ENCODE assay signal across 20 cellular contexts in the genomic region with DNA sequence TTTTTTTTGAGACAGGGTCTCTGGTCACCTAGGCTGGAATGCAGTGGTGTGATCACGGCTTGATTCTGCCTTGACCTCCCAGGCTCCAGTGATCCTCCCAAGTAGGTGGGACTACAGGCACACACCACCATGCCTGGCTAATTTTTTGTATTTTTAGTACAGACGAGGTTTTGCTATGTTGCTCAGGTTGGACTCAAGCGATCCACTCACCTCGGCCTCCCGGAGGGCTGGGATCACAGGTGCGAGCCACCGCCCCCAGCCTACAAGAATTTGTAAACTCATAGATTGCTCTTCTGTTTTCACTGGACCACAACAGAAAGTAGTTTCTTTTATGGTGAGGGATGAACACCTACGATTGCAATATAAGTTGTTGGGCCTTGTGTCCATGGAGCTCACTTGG. TPM values are rescaled to one million over a fixed set of nuclear protein-coding genes. Genes with fewer than 3 reads are reported as not detected.
DNase-seq lines count a peak whose midpoint lies in the region; ATAC-seq, FAIRE-seq and TF ChIP-seq lines count a peak whose summit lies in the region.
"Had no signal": no experiment of that assay in that cellular context is flagged by ENCODE, and none has a peak within 500 bp of the region (broad histone marks: within the 10 kb centered on the region; RNA-seq: fewer than 3 reads in every experiment).

No MANE protein-coding gene starts in this region.

- 94% methylated on average over 8 of the region's 8 CpGs for WGBS in A549 (ENCODE audit: missing lambda C conversion rate)

- CTCF ChIA-PET in A549 (lab: Yijun Ruan, JAX): interaction anchor here (0.6 to 2.4 kb wide), 6 partner anchors 11 to 200 kb away, joined by 3 to 9 read pairs (median 4); no protein-coding TSS in a partner anchor
- CTCF ChIA-PET in CD8-positive, alpha-beta T cell (lab: Charles Lee): no interaction called here

- peaks cover 9% of the 10 kb centered on the region for H3K27me3 Mint-ChIP-seq in CD8-positive, alpha-beta T cell (ENCODE audit: low read depth)

- peak overlapping the region; percentile 79; the same call in 1 of the 3 replicates for H3K4me2 ChIP-seq in A549

- TF ChIP-seq CTCF in A549 (IDR thresholded peaks at IDR 0.05) (no peak), VCaP (conservative IDR thresholded peaks at IDR 0.05) (no peak)
- no peak for TF ChIP-seq CTCF in CD8-positive, alpha-beta T cell (IDR thresholded peaks at IDR 0.05)

- peaks cover 66% of the 10 kb centered on the region for H3K4me1 Mint-ChIP-seq in CD8-positive, alpha-beta T cell (ENCODE audit: low read depth)

- H3K4me1 ChIP-seq in A549: peaks cover 86% of the 10 kb centered on the region
- peaks cover 32% of the 10 kb centered on the region for H3K4me1 ChIP-seq in CD8-positive, alpha-beta T cell (ENCODE audit: insufficient read depth, low read length)

- H3K4me3 ChIP-seq in A549: no peak overlapping the region
- H3K4me3 ChIP-seq in CD8-positive, alpha-beta T cell (ENCODE audit: low read depth, low read length): no peak overlapping the region

- no peak overlapping the region for H3K4me3 Mint-ChIP-seq in CD8-positive, alpha-beta T cell
- H3K4me3 Mint-ChIP-seq: CD14-positive monocyte; CD4-positive, alpha-beta memory T cell had no signal

- no peak overlapping the region for H3K27ac ChIP-seq in A549
- no peak overlapping the region for H3K27ac ChIP-seq in CD8-positive, alpha-beta T cell (ENCODE audit: low read depth, low read length)
- H3K27ac ChIP-seq in VCaP: peak overlapping the region; percentile 100

- intact Hi-C loops in CD8-positive, alpha-beta T cell (cut with DNase I, micrococcal nuclease): loop anchor here (5.0 to 10.0 kb wide), 3 partner anchors 73 to 119 kb away; no protein-coding TSS in a partner anchor
- intact Hi-C loops in posterior vena cava (cut with DNase I): loop anchor here in 1 of 2 donors (10.0 kb wide), 1 partner anchor 69 kb away; no protein-coding TSS in a partner anchor

- TF ChIP-seq EP300 in A549 (IDR thresholded peaks at IDR 0.05): no peak

- no peaks in the 10 kb centered on the region for H3K9me3 Mint-ChIP-seq in CD8-positive, alpha-beta T cell
- H3K9me3 Mint-ChIP-seq: HFFc6 had no signal

- DNase-seq in A549 (ENCODE audit: low read depth in 1 of 2, low spot score in 1 of 2) (no peak), posterior vena cava (ENCODE audit: low spot score) (peak; percentile 51), NCI-H1092 treated with DMSO at 0.1 percent for 48 hours (lab: John Stamatoyannopoulos, UW) (no peak)
- no peak for DNase-seq in CD8-positive, alpha-beta T cell
- DNase-seq: 8988T; ACHN; BE2C; Calu3; CD4-positive, alpha-beta memory T cell; DMS79 treated with DMSO at 0.1 percent for 48 hours; GF-D8; GOT3; H7; HFFc6 had no signal

- FAIRE-seq in A549 (lab: Jason Lieb, UNC): no peak

- ATAC-seq in A549 (no peak), HG02588 (IDR thresholded peaks at IDR 0.05; ENCODE audit: unreplicated experiment) (no peak), HG03432 (IDR thresholded peaks at IDR 0.05; ENCODE audit: unreplicated experiment) (no peak), GM18520 (IDR thresholded peaks at IDR 0.05; ENCODE audit: unreplicated experiment) (no peak)
- no peak for ATAC-seq in CD8-positive, alpha-beta T cell
- ATAC-seq: HCT116 had no signal

- H3K27me3 ChIP-seq in CD8-positive, alpha-beta T cell (ENCODE audit: insufficient read depth, low read length): no peaks in the 10 kb centered on the region
- H3K27me3 ChIP-seq: BE2C had no signal

- peaks cover 6% of the 10 kb centered on the region for H3K36me3 Mint-ChIP-seq in CD8-positive, alpha-beta T cell

- no peaks in the 10 kb centered on the region for H3K9me3 ChIP-seq in A549
- no peaks in the 10 kb centered on the region for H3K9me3 ChIP-seq in CD8-positive, alpha-beta T cell (ENCODE audit: low read length)
- H3K9me3 ChIP-seq: BE2C had no signal

- TF ChIP-seq RAD21 in A549 (conservative IDR thresholded peaks at IDR 0.05 in 1 of 2, IDR thresholded peaks at IDR 0.05 in 1 of 2): no peak

- no peak for TF ChIP-seq POLR2A in A549 (IDR thresholded peaks at IDR 0.05; ENCODE audit: low read length)

- no peaks in the 10 kb centered on the region for H3K36me3 ChIP-seq in CD8-positive, alpha-beta T cell (ENCODE audit: insufficient read depth, low read length)

- POLR2A ChIA-PET in A549 (lab: Yijun Ruan, JAX): interaction anchor here (1.3 kb wide), 1 partner anchor 9 kb away, joined by 3 read pairs; no protein-coding TSS in a partner anchor
- POLR2A ChIA-PET in CD8-positive, alpha-beta T cell (lab: Charles Lee): interaction anchor here (1.1 kb wide), 1 partner anchor 137 kb away, joined by 3 read pairs; no protein-coding TSS in a partner anchor

- peak overlapping the region; percentile 20 for H3K27ac Mint-ChIP-seq in CD8-positive, alpha-beta T cell
- H3K27ac Mint-ChIP-seq: CD14-positive monocyte; CD4-positive, alpha-beta memory T cell had no signal

TF ChIP-seq in A549, 52 proteins besides CTCF, POLR2A, EP300 and RAD21:
- TF ChIP-seq RNF2 (IDR thresholded peaks at IDR 0.05; ENCODE audit: borderline replicate concordance, low read depth): no peak
- no peak for TF ChIP-seq ZFP36 (IDR thresholded peaks at IDR 0.05; ENCODE audit: borderline replicate concordance, partially characterized antibody)
- no peak for TF ChIP-seq ZC3H11A (IDR thresholded peaks at IDR 0.05)
- no peak for TF ChIP-seq PHF8 (IDR thresholded peaks at IDR 0.05; ENCODE audit: borderline replicate concordance, low read depth)

RNA-seq across cellular contexts. Expression of a gene that starts 7.4 kb away (rescaled TPM):
- polyA plus RNA-seq in A549 (2011; rRNA removed): 69.5 and 117 TPM in 2 replicates
- 53.7 and 64.5 TPM in 2 replicates for polyA plus RNA-seq in A549 (2012; cell fraction: cytosol; rRNA removed)
- polyA plus RNA-seq in A549 (2012; cell fraction: nucleus; rRNA removed): 140 and 145 TPM in 2 replicates
- 38.5 to 48.4 TPM (median 42.6 TPM) in 3 replicates for polyA plus RNA-seq in A549 (2017; fragmentation: RNase III; extraction: RNeasy Plus Mini Kit Qiagen cat#74134 plus additional on column Dnase treatment)
- 348 and 449 TPM in 2 replicates for polyA minus RNA-seq in A549 (2011; rRNA and poly(A)+ RNA removed)
- 10 to 100 TPM; 30.1 to 33.8 TPM for total RNA-seq in CD8-positive, alpha-beta T cell
- total RNA-seq in posterior vena cava: 10 to 100 TPM; 30.7 to 50.1 TPM
